12 cellular contexts compared by ENCODE assay signal in the genomic region with DNA sequence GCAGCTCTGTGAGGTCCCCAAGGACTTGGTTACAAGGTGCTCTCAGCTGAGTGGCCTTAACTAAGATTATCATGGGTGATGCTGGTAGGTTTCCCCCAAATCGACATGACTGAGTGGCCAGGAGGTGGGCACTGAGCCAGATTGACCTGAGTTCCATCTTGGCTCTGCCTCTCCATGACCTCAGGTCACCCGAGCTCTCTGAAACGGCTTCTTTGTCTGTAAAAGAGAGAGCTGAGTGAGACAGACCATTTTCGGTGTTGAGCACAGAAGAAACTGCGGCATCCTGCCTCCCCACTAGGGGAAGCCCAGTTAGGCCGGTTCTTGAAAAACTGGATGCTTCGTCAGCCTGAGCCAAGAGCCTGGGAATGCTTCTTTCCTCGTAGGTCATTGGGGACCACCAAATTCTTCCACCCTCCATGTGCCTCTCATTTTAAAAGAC. TPM values are rescaled to one million over a fixed set of nuclear protein-coding genes. Genes with fewer than 3 reads are reported as not detected.
DNase-seq lines count a peak whose midpoint lies in the region; ATAC-seq and TF ChIP-seq lines count a peak whose summit lies in the region.
"Had no signal": no experiment of that assay in that cellular context is flagged by ENCODE, and none has a peak within 500 bp of the region (broad histone marks: within the 10 kb centered on the region; RNA-seq: fewer than 3 reads in every experiment).

No MANE protein-coding gene starts in this region.

- H3K9me3 Mint-ChIP-seq in activated naive CD8-positive, alpha-beta T cell treated with anti-CD3 and anti-CD28 coated beads, Interleukin-2, amount 10 ng/mL, durations not matched to agents 7 days and 5 days, result no peaks in the 10 kb centered on the region
- no peaks in the 10 kb centered on the region for H3K9me3 Mint-ChIP-seq in activated naive CD8-positive, alpha-beta T cell treated with anti-CD3 and anti-CD28 coated beads, Interleukin-2, amount 50 U/mL, for 24 hours
- H3K9me3 Mint-ChIP-seq in WTC11, result peaks cover 7% of the 10 kb centered on the region
- H3K9me3 Mint-ChIP-seq in type B pancreatic cell, result no peaks in the 10 kb centered on the region
- H3K9me3 Mint-ChIP-seq: central memory CD8-positive, alpha-beta T cell had no signal

- H3K27me3 Mint-ChIP-seq in activated naive CD8-positive, alpha-beta T cell treated with anti-CD3 and anti-CD28 coated beads, Interleukin-2, amount 10 ng/mL, durations not matched to agents 7 days and 5 days, result peaks cover 13% of the 10 kb centered on the region
- no peaks in the 10 kb centered on the region for H3K27me3 Mint-ChIP-seq in activated naive CD8-positive, alpha-beta T cell treated with anti-CD3 and anti-CD28 coated beads, Interleukin-2, amount 50 U/mL, for 24 hours
- H3K27me3 Mint-ChIP-seq in WTC11 (ENCODE audit: low read depth) (peaks cover 8% of the 10 kb centered on the region), type B pancreatic cell (peaks cover 33% of the 10 kb centered on the region)

- no peak overlapping the region for H3K4me3 Mint-ChIP-seq in activated naive CD8-positive, alpha-beta T cell treated with anti-CD3 and anti-CD28 coated beads, Interleukin-2, amount 10 ng/mL, durations not matched to agents 7 days and 5 days
- no peak overlapping the region for H3K4me3 Mint-ChIP-seq in activated naive CD8-positive, alpha-beta T cell treated with anti-CD3 and anti-CD28 coated beads, Interleukin-2, amount 50 U/mL, for 24 hours
- H3K4me3 Mint-ChIP-seq in WTC11, result no peak overlapping the region
- no peak overlapping the region for H3K4me3 Mint-ChIP-seq in type B pancreatic cell
- H3K4me3 Mint-ChIP-seq: central memory CD8-positive, alpha-beta T cell had no signal

- no peaks in the 10 kb centered on the region for H3K36me3 Mint-ChIP-seq in activated naive CD8-positive, alpha-beta T cell treated with anti-CD3 and anti-CD28 coated beads, Interleukin-2, amount 10 ng/mL, durations not matched to agents 7 days and 5 days
- no peaks in the 10 kb centered on the region for H3K36me3 Mint-ChIP-seq in activated naive CD8-positive, alpha-beta T cell treated with anti-CD3 and anti-CD28 coated beads, Interleukin-2, amount 50 U/mL, for 24 hours (ENCODE audit: low read depth)
- H3K36me3 Mint-ChIP-seq in WTC11 (no peaks in the 10 kb centered on the region), type B pancreatic cell (no peaks in the 10 kb centered on the region)

- H3K4me1 Mint-ChIP-seq in activated naive CD8-positive, alpha-beta T cell treated with anti-CD3 and anti-CD28 coated beads, Interleukin-2, amount 10 ng/mL, durations not matched to agents 7 days and 5 days, result peaks cover 8% of the 10 kb centered on the region
- H3K4me1 Mint-ChIP-seq in activated naive CD8-positive, alpha-beta T cell treated with anti-CD3 and anti-CD28 coated beads, Interleukin-2, amount 50 U/mL, for 24 hours, result peaks cover 34% of the 10 kb centered on the region
- peaks cover 8% of the 10 kb centered on the region for H3K4me1 Mint-ChIP-seq in WTC11
- peaks cover 20% of the 10 kb centered on the region for H3K4me1 Mint-ChIP-seq in type B pancreatic cell (ENCODE audit: unreplicated experiment)
- H3K4me1 Mint-ChIP-seq: central memory CD8-positive, alpha-beta T cell had no signal

- intact Hi-C loops in left ventricle myocardium superior (cut with micrococcal nuclease), result no loop called here

- POLR2A ChIA-PET in activated naive CD8-positive, alpha-beta T cell treated with anti-CD3 and anti-CD28 coated beads, Interleukin-2, amount 10 ng/mL, durations not matched to agents 7 days and 5 days (lab: Charles Lee), result no interaction called here
- POLR2A ChIA-PET in WTC11 (lab: Charles Lee), result no interaction called here

- no peak for TF ChIP-seq CTCF in WTC11 (IDR thresholded peaks at IDR 0.05)
- TF ChIP-seq CTCF in type B pancreatic cell (conservative IDR thresholded peaks at IDR 0.05), result peak; percentile 61

- DNase-seq in activated naive CD8-positive, alpha-beta T cell treated with anti-CD3 and anti-CD28 coated beads, Interleukin-2, amount 10 ng/mL, durations not matched to agents 7 days and 5 days, result peak; percentile 6
- DNase-seq in activated naive CD8-positive, alpha-beta T cell treated with anti-CD3 and anti-CD28 coated beads, Interleukin-2, amount 50 U/mL, for 24 hours, result no peak
- DNase-seq in WTC11 (ENCODE audit: low spot score) (no peak), left ventricle myocardium superior (no peak), type B pancreatic cell (ENCODE audit: extremely low spot score, unreplicated experiment) (no peak), erythroblast (lab: John Stamatoyannopoulos, UW) (no peak), NCI-H2227 treated with DMSO at 0.1 percent for 48 hours (lab: John Stamatoyannopoulos, UW) (no peak)
- DNase-seq: hippocampal formation, MG63, NCI-H2171 had no signal

- H3K27ac Mint-ChIP-seq in activated naive CD8-positive, alpha-beta T cell treated with anti-CD3 and anti-CD28 coated beads, Interleukin-2, amount 10 ng/mL, durations not matched to agents 7 days and 5 days, result no peak overlapping the region
- H3K27ac Mint-ChIP-seq in activated naive CD8-positive, alpha-beta T cell treated with anti-CD3 and anti-CD28 coated beads, Interleukin-2, amount 50 U/mL, for 24 hours, result no peak overlapping the region
- H3K27ac Mint-ChIP-seq in WTC11, result peak overlapping the region; percentile 48; the same call in 1 of the 2 replicates
- H3K27ac Mint-ChIP-seq in type B pancreatic cell, result peak overlapping the region; percentile 62

- ATAC-seq in activated naive CD8-positive, alpha-beta T cell treated with anti-CD3 and anti-CD28 coated beads, Interleukin-2, amount 10 ng/mL, durations not matched to agents 7 days and 5 days (ENCODE audit: low read depth), result no peak
- ATAC-seq in activated naive CD8-positive, alpha-beta T cell treated with anti-CD3 and anti-CD28 coated beads, Interleukin-2, amount 50 U/mL, for 24 hours, result no peak
- ATAC-seq in WTC11, result peak; percentile 72
- ATAC-seq in left ventricle myocardium superior, result peak; percentile 21
- ATAC-seq in HG02678 (IDR thresholded peaks at IDR 0.05; ENCODE audit: unreplicated experiment), result no peak

- no peak for TF ChIP-seq POLR2A in erythroblast (IDR thresholded peaks at IDR 0.05; ENCODE audit: low read length)

- CTCF ChIA-PET in WTC11 (lab: Charles Lee), result interaction anchor here (0.6 to 1.9 kb wide), 12 partner anchors 10 to 233 kb away, joined by 3 to 8 read pairs (median 4); partner anchors contain the start of gene STX16

TF ChIP-seq in WTC11, 78 proteins besides CTCF, POLR2A, EP300 and RAD21 (continues in another document):
- TF ChIP-seq ERG (CRISPR knock-in tag; IDR thresholded peaks at IDR 0.05) (no peak), ZBTB21 (CRISPR knock-in tag; IDR thresholded peaks at IDR 0.05; ENCODE audit: borderline replicate concordance) (no peak), ZNF263 (CRISPR knock-in tag; IDR thresholded peaks at IDR 0.05; ENCODE audit: low read depth) (no peak), SOX15 (CRISPR knock-in tag; IDR thresholded peaks at IDR 0.05) (no peak), ZNF416 (CRISPR knock-in tag; IDR thresholded peaks at IDR 0.05) (no peak), ATF2 (CRISPR knock-in tag; IDR thresholded peaks at IDR 0.05; ENCODE audit: borderline replicate concordance, low read depth) (no peak), IRF2 (CRISPR knock-in tag; IDR thresholded peaks at IDR 0.05; ENCODE audit: borderline replicate concordance, low read depth) (no peak), EMX1 (CRISPR knock-in tag; IDR thresholded peaks at IDR 0.05) (no peak), NR2C2 (CRISPR knock-in tag; IDR thresholded peaks at IDR 0.05) (no peak), MYBL2 (CRISPR knock-in tag; IDR thresholded peaks at IDR 0.05) (no peak)
- TF ChIP-seq, protein P1, sequence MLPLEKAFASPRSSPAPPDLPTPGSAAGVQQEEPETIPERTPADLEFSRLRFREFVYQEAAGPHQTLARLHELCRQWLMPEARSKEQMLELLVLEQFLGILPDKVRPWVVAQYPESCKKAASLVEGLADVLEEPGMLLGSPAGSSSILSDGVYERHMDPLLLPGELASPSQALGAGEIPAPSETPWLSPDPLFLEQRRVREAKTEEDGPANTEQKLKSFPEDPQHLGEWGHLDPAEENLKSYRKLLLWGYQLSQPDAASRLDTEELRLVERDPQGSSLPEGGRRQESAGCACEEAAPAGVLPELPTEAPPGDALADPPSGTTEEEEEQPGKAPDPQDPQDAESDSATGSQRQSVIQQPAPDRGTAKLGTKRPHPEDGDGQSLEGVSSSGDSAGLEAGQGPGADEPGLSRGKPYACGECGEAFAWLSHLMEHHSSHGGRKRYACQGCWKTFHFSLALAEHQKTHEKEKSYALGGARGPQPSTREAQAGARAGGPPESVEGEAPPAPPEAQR (CRISPR knock-in tag; IDR thresholded peaks at IDR 0.05), result no peak

RNA-seq across cellular contexts. Expression of gene STX16, which starts 14.1 kb away (rescaled TPM):
- 100 to 1,000 TPM; 190 to 195 TPM for total RNA-seq in activated naive CD8-positive, alpha-beta T cell treated with anti-CD3 and anti-CD28 coated beads, Interleukin-2, amount 10 ng/mL, durations not matched to agents 7 days and 5 days
- total RNA-seq in WTC11 (2021) (89.1 to 116 TPM (median 113 TPM) in 3 replicates), left ventricle myocardium superior (24.8 TPM), type B pancreatic cell (ENCODE audit: low replicate concordance) (60.4 and 62.8 TPM in 2 replicates)

RNA-seq across cellular contexts. Expression of gene NPEPL1, which starts 55.6 kb away (rescaled TPM):
- total RNA-seq in activated naive CD8-positive, alpha-beta T cell treated with anti-CD3 and anti-CD28 coated beads, Interleukin-2, amount 10 ng/mL, durations not matched to agents 7 days and 5 days, result 10 to 100 TPM; 37.8 to 41.3 TPM
- total RNA-seq in WTC11 (2021) (35.3 to 39.9 TPM (median 35.8 TPM) in 3 replicates), left ventricle myocardium superior (26.4 TPM), type B pancreatic cell (ENCODE audit: low replicate concordance) (21.1 and 25.0 TPM in 2 replicates)

Comparison
In these comparisons a context has a peak if more than half of its experiments do, and no peak if none do; other contexts are left out.
1. ATAC-seq: peak in WTC11 (single experiment) and left ventricle myocardium superior (single experiment); none in activated naive CD8-positive, alpha-beta T cell treated with anti-CD3 and anti-CD28 coated beads, Interleukin-2, amount 10 ng/mL, durations not matched to agents 7 days and 5 days (single experiment), activated naive CD8-positive, alpha-beta T cell treated with anti-CD3 and anti-CD28 coated beads, Interleukin-2, amount 50 U/mL, for 24 hours (single experiment) and HG02678 (single experiment).
2. H3K27ac Mint-ChIP-seq: peak in WTC11 (single experiment) and type B pancreatic cell (single experiment); none in activated naive CD8-positive, alpha-beta T cell treated with anti-CD3 and anti-CD28 coated beads, Interleukin-2, amount 10 ng/mL, durations not matched to agents 7 days and 5 days (single experiment) and activated naive CD8-positive, alpha-beta T cell treated with anti-CD3 and anti-CD28 coated beads, Interleukin-2, amount 50 U/mL, for 24 hours (single experiment).